In the genomic region with DNA sequence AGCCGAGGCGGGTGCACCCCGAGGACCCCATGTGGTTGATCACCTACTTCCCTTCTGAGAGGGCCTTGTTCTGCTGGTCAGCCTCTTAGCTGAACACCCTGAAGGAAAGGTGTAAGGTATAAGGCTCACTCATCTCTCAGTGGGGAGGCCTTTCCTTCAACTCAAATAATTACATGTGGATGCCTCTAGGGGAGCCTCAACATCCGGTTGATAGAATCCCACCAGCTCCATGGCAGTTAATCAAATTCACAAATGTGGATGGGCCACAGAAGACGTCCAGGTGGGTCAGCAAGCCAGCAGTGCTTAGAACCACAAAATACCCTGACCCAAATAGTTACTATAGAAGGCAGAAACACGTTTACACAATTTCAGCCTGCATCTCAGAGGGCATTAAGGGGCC, we compare ENCODE assay signal across 23 cellular contexts. TPM values are rescaled to one million over a fixed set of nuclear protein-coding genes. Genes with fewer than 3 reads are reported as not detected.
DNase-seq lines count a peak whose midpoint lies in the region; TF ChIP-seq lines count a peak whose summit lies in the region.
"Had no signal": no experiment of that assay in that cellular context is flagged by ENCODE, and none has a peak within 500 bp of the region (broad histone marks: within the 10 kb centered on the region; RNA-seq: fewer than 3 reads in every experiment).

No MANE protein-coding gene starts in this region.

- in situ Hi-C loops in GM13977 (cut with MboI; ENCODE audit: low pct_unique_long_range_greater_than_20kb, low sequenced_read_pairs, unreplicated experiment) (loop anchor here (25.0 kb wide), 1 partner anchor 351 kb away; no protein-coding TSS in a partner anchor), astrocyte of the spinal cord (cut with HindIII; ENCODE audit: low sequenced_read_pairs) (no loop called here)

- CTCF ChIA-PET in BJ (lab: Yijun Ruan, JAX), result interaction anchor here (0.9 to 1.8 kb wide), 5 partner anchors 13 to 698 kb away, joined by 3 to 9 read pairs (median 5); partner anchors contain the start of gene CXCL12

- no peaks in the 10 kb centered on the region for H3K79me2 ChIP-seq in mesendoderm (ENCODE audit: control insufficient read depth, insufficient read depth, low read length)

- H4K5ac ChIP-seq in mesendoderm (ENCODE audit: low read length), result no peak overlapping the region

- TF ChIP-seq CTCF in BJ (IDR thresholded peaks at IDR 0.05; ENCODE audit: insufficient read depth, low read depth, low read length), result peak; percentile 19; the same call in 1 of the 2 replicates
- peak; percentile 27 for TF ChIP-seq CTCF in GM13977 (IDR thresholded peaks at IDR 0.05; ENCODE audit: extremely low read depth, insufficient read depth, missing control alignments)
- TF ChIP-seq CTCF in astrocyte of the spinal cord (IDR thresholded peaks at IDR 0.05; ENCODE audit: low read depth, low read length), result peak; percentile 5

- H3K9ac ChIP-seq in mesendoderm (ENCODE audit: low read length), result no peak overlapping the region

- no peaks in the 10 kb centered on the region for H3K4me1 ChIP-seq in mesendoderm (ENCODE audit: control insufficient read depth, low read depth, low read length)
- H3K4me1 ChIP-seq: Caco-2 had no signal

- POLR2A ChIA-PET in BJ (lab: Charles Lee), result no interaction called here

- H3K4me3 ChIP-seq in BJ (ENCODE audit: low read depth, low read length) (no peak overlapping the region), astrocyte of the spinal cord (ENCODE audit: low read depth, low read length) (no peak overlapping the region), mesendoderm (ENCODE audit: low read length) (no peak overlapping the region)
- H3K4me3 ChIP-seq: gastroesophageal sphincter, MG63, right atrium auricular region had no signal

- H3K36me3 ChIP-seq in BJ (ENCODE audit: control insufficient read depth, insufficient read depth, low read length) (no peaks in the 10 kb centered on the region), mesendoderm (ENCODE audit: control insufficient read depth, insufficient read depth, low read length) (no peaks in the 10 kb centered on the region)
- H3K36me3 ChIP-seq: gastroesophageal sphincter, MG63, right atrium auricular region had no signal

- no peak overlapping the region for H2BK15ac ChIP-seq in mesendoderm (replicated peaks; ENCODE audit: low read depth)

- no peaks in the 10 kb centered on the region for H3K79me1 ChIP-seq in mesendoderm (ENCODE audit: low read length)

- no peak overlapping the region for H2BK5ac ChIP-seq in mesendoderm (ENCODE audit: low read length)

- DNase-seq in BJ (ENCODE audit: low read depth), result no peak
- DNase-seq in GM13977 (ENCODE audit: low spot score), result no peak
- DNase-seq in astrocyte of the spinal cord (ENCODE audit: low read depth, low spot score), result no peak
- peak; percentile 31 for DNase-seq in mesendoderm
- no peak for DNase-seq in MV-4-11 (lab: John Stamatoyannopoulos, UW)
- DNase-seq in stimulated activated CD4-positive, alpha-beta T cell treated with anti-CD3 and anti-CD28 coated beads, Interleukin-4, amount 100 ng/mL, for 24 hours, result no peak
- DNase-seq in hippocampal formation (lab: John Stamatoyannopoulos, UW), result no peak
- DNase-seq in NCI-H187 (lab: John Stamatoyannopoulos, UW), result no peak
- DNase-seq: activated CD4-positive, alpha-beta T cell treated with anti-CD3 and anti-CD28 coated beads for 4 hours; activated CD8-positive, alpha-beta memory T cell treated with anti-CD3 and anti-CD28 coated beads, Interleukin-2, amount 10 ng/mL, durations not matched to agents 7 days and 5 days; activated naive CD8-positive, alpha-beta T cell treated with anti-CD3 and anti-CD28 coated beads for 36 hours; dermis blood vessel endothelial cell; EL; left colon; MG63; NCI-H187 treated with DMSO at 0.1 percent for 48 hours; NCI-H446; NK-92 treated with Interleukin-12 subunit alpha and Interleukin-12 subunit beta, amount 100 ng/mL, for 24 hours; nucleus accumbens had no signal

- no peak overlapping the region for H3K23ac ChIP-seq in mesendoderm (ENCODE audit: low read length)

- no CpG with 5 or more reads among the region's 6 CpGs for WGBS in mesendoderm (ENCODE audit: extremely low coverage, insufficient coverage, low lambda C conversion rate)

- no peak overlapping the region for H2AK5ac ChIP-seq in mesendoderm (ENCODE audit: low read length)

- H3K56ac ChIP-seq in mesendoderm (ENCODE audit: low read length), result no peak overlapping the region

- H3K27ac ChIP-seq in mesendoderm (ENCODE audit: low read depth, low read length), result no peak overlapping the region
- H3K27ac ChIP-seq: epithelial cell of prostate, gastroesophageal sphincter, right atrium auricular region had no signal

- no peak overlapping the region for H3K4me2 ChIP-seq in mesendoderm (ENCODE audit: low read length)

- H3K4ac ChIP-seq in mesendoderm (ENCODE audit: low read depth, low read length), result no peak overlapping the region

- no peak overlapping the region for H4K8ac ChIP-seq in mesendoderm (ENCODE audit: low read depth, low read length)

- H3K27me3 ChIP-seq in BJ (ENCODE audit: control insufficient read depth, insufficient read depth, low read length) (no peaks in the 10 kb centered on the region), mesendoderm (ENCODE audit: insufficient read depth, low read length, poor library complexity) (no peaks in the 10 kb centered on the region)
- H3K27me3 ChIP-seq: gastroesophageal sphincter, MG63, right atrium auricular region had no signal

- H3K18ac ChIP-seq in mesendoderm (ENCODE audit: low read length), result no peak overlapping the region

- H2BK120ac ChIP-seq in mesendoderm (ENCODE audit: low read depth, low read length), result no peak overlapping the region

RNA-seq across cellular contexts. Expression of gene ZNF32, which starts 37.7 kb away (rescaled TPM):
- 38.6 and 53.5 TPM in 2 replicates for polyA plus RNA-seq in BJ (2011; rRNA removed)
- polyA minus RNA-seq in BJ (2011; rRNA and poly(A)+ RNA removed), result 5.4 and 9.8 TPM in 2 replicates
- polyA plus RNA-seq in mesendoderm (2013, experiment 1 of 2), result 21.5 TPM
- polyA plus RNA-seq in mesendoderm (2013, experiment 2 of 2), result 22.4 TPM
